ENCODE assay signal across 1 cellular context in genomic region chrX:57647020-57647419, GRCh38.
TF ChIP-seq lines count a peak whose summit lies in the region.

No MANE protein-coding gene starts in this region.

TF ChIP-seq in H1, 55 proteins besides CTCF, POLR2A, EP300 and RAD21:
- no peak for TF ChIP-seq USF2 (IDR thresholded peaks at IDR 0.05; ENCODE audit: low read length)
- TF ChIP-seq BACH1 (IDR thresholded peaks at IDR 0.05; ENCODE audit: low read length) = no peak
- peak; percentile 30 for TF ChIP-seq CHD7 (IDR thresholded peaks at IDR 0.05; ENCODE audit: insufficient replicate concordance, low read length)
- peak; percentile 35 for TF ChIP-seq NANOG (IDR thresholded peaks at IDR 0.05; ENCODE audit: insufficient read depth, low read depth, low read length, poor library complexity, severe bottlenecking)
